27 cellular contexts compared by ENCODE assay signal in genomic region chr2:181273986-181274385, GRCh38.
"Had no signal": no experiment of that assay in that cellular context is flagged by ENCODE, and none has a peak within 500 bp of the region (broad histone marks: within the 10 kb centered on the region; RNA-seq: fewer than 3 reads in every experiment).

No MANE protein-coding gene starts in this region.

- H3K27me3 Mint-ChIP-seq: activated CD4-positive, alpha-beta memory T cell treated with anti-CD3 and anti-CD28 coated beads for 36 hours; activated CD4-positive, alpha-beta T cell treated with anti-CD3 and anti-CD28 coated beads, Interleukin-2, amount 10 ng/mL, durations not matched to agents 7 days and 5 days had no signal

- DNase-seq: activated CD4-positive, alpha-beta memory T cell treated with anti-CD3 and anti-CD28 coated beads for 36 hours; activated CD4-positive, alpha-beta T cell treated with anti-CD3 and anti-CD28 coated beads, Interleukin-2, amount 10 ng/mL, durations not matched to agents 7 days and 5 days; activated CD4-positive, CD25-positive, alpha-beta regulatory T cell; activated CD8-positive, alpha-beta memory T cell treated with anti-CD3 and anti-CD28 coated beads for 24 hours; activated gamma-delta T cell treated with Interleukin-2 at 50 U/mL for 16 hours; activated naive CD4-positive, alpha-beta T cell treated with anti-CD3 and anti-CD28 coated beads, Interleukin-2, amount 50 U/mL, for 16 hours; activated T-cell treated with anti-CD3 and anti-CD28 coated beads, Interleukin-2, amount 50 U/mL, for 48 hours; aorta; caudate nucleus; NCI-H1092; NCI-H1417; NCI-H1930; NCI-H2171 treated with DMSO at 0.1 percent for 48 hours; NCI-H226; NCI-H526; NCI-H774; RPMI8226; SW 1271; T1000 had no signal

- H3K4me3 ChIP-seq: breast epithelium, SK-N-MC had no signal

- H3K4me2 ChIP-seq: KMS-11 had no signal

- FAIRE-seq: TTC549 had no signal

- H3K4me3 Mint-ChIP-seq: activated CD4-positive, alpha-beta memory T cell treated with anti-CD3 and anti-CD28 coated beads for 36 hours; activated CD4-positive, alpha-beta T cell treated with anti-CD3 and anti-CD28 coated beads, Interleukin-2, amount 10 ng/mL, durations not matched to agents 7 days and 5 days; T-helper 1 cell treated with Interleukin-12 subunit alpha and Interleukin-12 subunit beta and Interleukin-4 antibody, amounts not matched to agents 30 μg/mL and 1 μg/mL, for 36 hours had no signal

- H3K27ac Mint-ChIP-seq: activated CD4-positive, alpha-beta memory T cell treated with anti-CD3 and anti-CD28 coated beads for 36 hours; activated CD4-positive, alpha-beta T cell treated with anti-CD3 and anti-CD28 coated beads, Interleukin-2, amount 10 ng/mL, durations not matched to agents 7 days and 5 days; activated T-helper 2 cell treated with anti-CD3 and anti-CD28 coated beads, Interferon-gamma antibody, Interleukin-2, Interleukin-4, amounts not matched to agents 10 μg/mL and 5 μg/mL and 100 μg/mL, durations not matched to agents 14 hours and 24 hours and 36 hours; T-helper 1 cell treated with Interleukin-12 subunit alpha and Interleukin-12 subunit beta and Interleukin-4 antibody, amounts not matched to agents 30 μg/mL and 1 μg/mL, for 36 hours had no signal

- ATAC-seq: Panc1, Right ventricle myocardium inferior had no signal

- H3K36me3 Mint-ChIP-seq: activated CD4-positive, alpha-beta memory T cell treated with anti-CD3 and anti-CD28 coated beads for 36 hours had no signal

- H3K9me3 Mint-ChIP-seq: activated CD4-positive, alpha-beta memory T cell treated with anti-CD3 and anti-CD28 coated beads for 36 hours; activated T-helper 2 cell treated with anti-CD3 and anti-CD28 coated beads, Interferon-gamma antibody, Interleukin-2, Interleukin-4, amounts not matched to agents 10 μg/mL and 5 μg/mL and 100 μg/mL, durations not matched to agents 14 hours and 24 hours and 36 hours; T-helper 1 cell treated with Interleukin-12 subunit alpha and Interleukin-12 subunit beta and Interleukin-4 antibody, amounts not matched to agents 30 μg/mL and 1 μg/mL, for 36 hours had no signal

- H3K27me3 ChIP-seq: breast epithelium had no signal

- H3K27ac ChIP-seq: breast epithelium, KMS-11, SK-N-MC had no signal

- H3K36me3 ChIP-seq: breast epithelium had no signal

- H3K4me1 ChIP-seq: breast epithelium had no signal
